Comparison of ENCODE assay signal across 1 cellular context in genomic region chr17:51155416-51155815, GRCh38.
TF ChIP-seq lines count a peak whose summit lies in the region.

No MANE protein-coding gene starts in this region.

TF ChIP-seq in GM12878, 131 proteins besides CTCF, POLR2A, EP300 and RAD21:
- no peak for TF ChIP-seq MTA2 (IDR thresholded peaks at IDR 0.05; ENCODE audit: low read depth)
- no peak for TF ChIP-seq NR2C2 (IDR thresholded peaks at IDR 0.05; ENCODE audit: borderline replicate concordance, control insufficient read depth, insufficient read length, low read depth)
- TF ChIP-seq, protein P1, sequence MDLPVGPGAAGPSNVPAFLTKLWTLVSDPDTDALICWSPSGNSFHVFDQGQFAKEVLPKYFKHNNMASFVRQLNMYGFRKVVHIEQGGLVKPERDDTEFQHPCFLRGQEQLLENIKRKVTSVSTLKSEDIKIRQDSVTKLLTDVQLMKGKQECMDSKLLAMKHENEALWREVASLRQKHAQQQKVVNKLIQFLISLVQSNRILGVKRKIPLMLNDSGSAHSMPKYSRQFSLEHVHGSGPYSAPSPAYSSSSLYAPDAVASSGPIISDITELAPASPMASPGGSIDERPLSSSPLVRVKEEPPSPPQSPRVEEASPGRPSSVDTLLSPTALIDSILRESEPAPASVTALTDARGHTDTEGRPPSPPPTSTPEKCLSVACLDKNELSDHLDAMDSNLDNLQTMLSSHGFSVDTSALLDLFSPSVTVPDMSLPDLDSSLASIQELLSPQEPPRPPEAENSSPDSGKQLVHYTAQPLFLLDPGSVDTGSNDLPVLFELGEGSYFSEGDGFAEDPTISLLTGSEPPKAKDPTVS (IDR thresholded peaks at IDR 0.05; ENCODE audit: low read depth, low read length): no peak
- no peak for TF ChIP-seq ZNF207 (IDR thresholded peaks at IDR 0.05; ENCODE audit: borderline replicate concordance)
- 0 out of 2 replicates have a peak, but pooled peaks have one; percentile 25 for TF ChIP-seq POLR2AphosphoS5 (IDR thresholded peaks at IDR 0.05; ENCODE audit: low read length)
